Comparison of ENCODE assay signal across 23 cellular contexts in the genomic region with DNA sequence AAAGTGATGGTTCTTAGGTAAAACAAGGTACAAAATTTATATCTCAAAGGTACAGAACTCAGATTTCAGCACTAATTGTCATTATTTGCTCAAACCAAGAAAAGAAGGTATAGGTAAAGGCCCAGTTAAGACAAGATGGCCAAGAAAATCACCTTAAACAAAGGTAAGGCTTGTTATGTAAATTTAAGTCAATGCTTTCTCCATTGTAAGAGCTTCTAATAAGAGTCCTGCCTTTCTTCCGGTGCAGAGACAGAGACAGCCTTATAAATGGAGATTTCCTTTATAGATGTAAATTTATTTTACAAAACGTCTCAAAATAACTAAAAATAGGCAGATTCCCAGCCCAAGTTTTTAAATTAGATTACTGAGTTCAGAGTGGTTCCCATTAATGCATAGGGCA.
DNase-seq lines count a peak whose midpoint lies in the region; ATAC-seq, FAIRE-seq and TF ChIP-seq lines count a peak whose summit lies in the region.
"Had no signal": no experiment of that assay in that cellular context is flagged by ENCODE, and none has a peak within 500 bp of the region (broad histone marks: within the 10 kb centered on the region; RNA-seq: fewer than 3 reads in every experiment).

No MANE protein-coding gene starts in this region.

- TF ChIP-seq RAD21 in H1 (IDR thresholded peaks at IDR 0.05 in 1 of 2, conservative IDR thresholded peaks at IDR 0.05 in 1 of 2; ENCODE audit: low read depth in 2 of 2, low read length in 2 of 2): no peak

- H3K79me2 ChIP-seq in GM23338 (replicated peaks; ENCODE audit: insufficient read depth) (no peaks in the 10 kb centered on the region; the same call in 1 of the 2 replicates), H1 (ENCODE audit: control insufficient read depth in 1 of 2, insufficient read depth in 2 of 2, low read length in 2 of 2) (no peaks in the 10 kb centered on the region; a peak in 1 of 4 replicates)

- peaks cover 31% of the 10 kb centered on the region for H3K36me3 Mint-ChIP-seq in GM23338 (ENCODE audit: low read depth)
- H3K36me3 Mint-ChIP-seq: IgD-negative memory B cell had no signal

- POLR2A ChIA-PET in H1 (lab: Charles Lee; ENCODE audit: partially characterized antibody): no interaction called here

- no peak overlapping the region for H2BK20ac ChIP-seq in H1 (ENCODE audit: low read length)

- H3K4ac ChIP-seq in H1 (replicated peaks; ENCODE audit: insufficient read length, low read depth, low read length): no peak overlapping the region

- CTCF ChIA-PET in H1 (lab: Charles Lee; ENCODE audit: partially characterized antibody): no interaction called here

- no peak overlapping the region for H4K8ac ChIP-seq in H1 (ENCODE audit: extremely low read depth, insufficient read depth, low read length)

- H3K4me3 ChIP-seq in GM23338: no peak overlapping the region
- no peak overlapping the region for H3K4me3 ChIP-seq in HUES64 (ENCODE audit: low read length)
- H3K4me3 ChIP-seq in H1 (ENCODE audit: extremely low read depth in 1 of 4, insufficient read depth in 2 of 4, low read depth in 3 of 4, low read length in 4 of 4): peak overlapping the region in 1 of 4 experiments; percentile 24; a peak in 1 of 8 replicates
- H3K4me3 ChIP-seq: A549, HAP-1 had no signal

- H3K4me1 Mint-ChIP-seq in GM23338: peaks cover 18% of the 10 kb centered on the region
- H3K4me1 Mint-ChIP-seq: IgD-negative memory B cell had no signal

- H3K27me3 ChIP-seq in GM23338 (ENCODE audit: insufficient read depth): no peaks in the 10 kb centered on the region
- H3K27me3 ChIP-seq in HUES64 (ENCODE audit: insufficient read depth, low read length): no peaks in the 10 kb centered on the region
- H3K27me3 ChIP-seq in H1 (replicated peaks in 1 of 4; ENCODE audit: control insufficient read depth in 3 of 4, extremely low read depth in 1 of 4, insufficient read depth in 3 of 4, low read length in 3 of 4): no peaks in the 10 kb centered on the region

- peak; percentile 84 for ATAC-seq in GM23338
- ATAC-seq: A549, HepG2 had no signal

- no peak overlapping the region for H4K91ac ChIP-seq in H1 (replicated peaks; ENCODE audit: insufficient read length, low read length)

- TF ChIP-seq POLR2A in H1 (IDR thresholded peaks at IDR 0.05; ENCODE audit: control extremely low read depth in 1 of 2, low read depth in 2 of 2, low read length in 2 of 2): no peak

- DNase-seq in GM23338 (ENCODE audit: low spot score) (peak; percentile 48), H1 (ENCODE audit: low read depth in 1 of 2, low spot score in 2 of 2) (no peak), iPS-NIHi11 (ENCODE audit: low spot score) (peak; percentile 6), NCI-H1105 treated with DMSO at 0.1 percent for 48 hours (lab: John Stamatoyannopoulos, UW) (no peak), SIG-M5 (lab: John Stamatoyannopoulos, UW) (no peak)
- DNase-seq in effector CD4-positive, alpha-beta T cell: no peak
- DNase-seq: AML-193; Caco-2; CD4-positive, alpha-beta T cell; DMS79; GDM1; GOT3; KBM-7 had no signal

- H3K9ac ChIP-seq in HUES64 (ENCODE audit: low read depth, low read length) (no peak overlapping the region), H1 (replicated peaks in 1 of 4; ENCODE audit: extremely low read depth in 1 of 4, low read depth in 3 of 4, low read length in 3 of 4) (no peak overlapping the region)

- H3K14ac ChIP-seq in H1 (ENCODE audit: insufficient read length): no peak overlapping the region

- H3K4me3 Mint-ChIP-seq in GM23338: no peak overlapping the region
- H3K4me3 Mint-ChIP-seq: CD4-positive, alpha-beta T cell; IgD-negative memory B cell had no signal

- H3K27ac Mint-ChIP-seq in GM23338: peak overlapping the region; percentile 79; the same call in 1 of the 2 replicates
- H3K27ac Mint-ChIP-seq: CD4-positive, alpha-beta T cell; IgD-negative memory B cell had no signal

- H3K79me1 ChIP-seq in H1 (ENCODE audit: low read depth, low read length): no peaks in the 10 kb centered on the region

- H3K9me2 ChIP-seq in GM23338 (ENCODE audit: insufficient read depth): no peaks in the 10 kb centered on the region; the same call in 1 of the 2 replicates

- FAIRE-seq in H1 (lab: Jason Lieb, UNC): no peak
- FAIRE-seq: D721Med, GM12892, GM18507, HepG2 had no signal

- peaks cover 3% of the 10 kb centered on the region for H3K27me3 Mint-ChIP-seq in GM23338 (ENCODE audit: insufficient read depth, low read depth, poor library complexity)
- H3K27me3 Mint-ChIP-seq: CD4-positive, alpha-beta T cell; IgD-negative memory B cell had no signal

- no peaks in the 10 kb centered on the region for H4K20me1 ChIP-seq in GM23338 (replicated peaks; ENCODE audit: insufficient read depth)
- no peaks in the 10 kb centered on the region for H4K20me1 ChIP-seq in H1 (replicated peaks in 1 of 2; ENCODE audit: control insufficient read depth in 1 of 2, insufficient read depth in 2 of 2, low read length in 2 of 2)

- H3K9me3 ChIP-seq in HUES64 (ENCODE audit: insufficient read depth, low read depth, low read length): no peaks in the 10 kb centered on the region
- H3K9me3 ChIP-seq in H1 (ENCODE audit: insufficient read depth in 2 of 2, low read depth in 1 of 2, low read length in 1 of 2): no peaks in the 10 kb centered on the region; a peak in 1 of 4 replicates
- H3K9me3 ChIP-seq: A549, Caco-2, HAP-1 had no signal

- H3K23me2 ChIP-seq in H1 (ENCODE audit: low read depth, low read length): no peaks in the 10 kb centered on the region

- H3K18ac ChIP-seq in H1 (ENCODE audit: extremely low read depth, low read length): no peak overlapping the region; the same call in 1 of the 2 replicates

- H2BK15ac ChIP-seq in H1 (ENCODE audit: low read length): no peak overlapping the region

- peaks cover 16% of the 10 kb centered on the region for H3K9me3 Mint-ChIP-seq in GM23338
- H3K9me3 Mint-ChIP-seq: CD4-positive, alpha-beta T cell had no signal

- no CpG with 5 or more reads among the region's 2 CpGs for WGBS in HUES64
- WGBS in H1 (ENCODE audit: extremely low coverage in 1 of 2, insufficient coverage in 1 of 2, insufficient read length in 1 of 2, insufficient replicate concordance in 2 of 2, low coverage in 1 of 2, low lambda C conversion rate in 2 of 2, missing lambda C conversion rate in 1 of 2), 2 experiments: 8% methylated on average over 2 of the region's 2 CpGs; no CpG with 5 or more reads in 1 of the 2 experiments

- no peak overlapping the region for H3K56ac ChIP-seq in H1 (replicated peaks; ENCODE audit: insufficient read length, low read depth, low read length)

- no peak for TF ChIP-seq EP300 in H1 (IDR thresholded peaks at IDR 0.05; ENCODE audit: borderline replicate concordance in 1 of 2, low read depth in 2 of 2, low read length in 2 of 2)

- TF ChIP-seq CTCF in GM23338 (conservative IDR thresholded peaks at IDR 0.05; ENCODE audit: low read depth in 2 of 2) (no peak), H1 (IDR thresholded peaks at IDR 0.05; ENCODE audit: control extremely low read depth in 1 of 3, insufficient read depth in 1 of 3, low read depth in 1 of 3, low read length in 3 of 3) (no peak)

- H2AK5ac ChIP-seq in H1 (ENCODE audit: low read depth, low read length): no peak overlapping the region

- no peaks in the 10 kb centered on the region for H3K36me3 ChIP-seq in GM23338 (ENCODE audit: insufficient read depth)
- no peaks in the 10 kb centered on the region for H3K36me3 ChIP-seq in HUES64 (ENCODE audit: insufficient read depth, low read length)
- no peaks in the 10 kb centered on the region for H3K36me3 ChIP-seq in H1 (ENCODE audit: control insufficient read depth in 2 of 4, insufficient read depth in 4 of 4, low read length in 3 of 4)
- H3K36me3 ChIP-seq: HAP-1 had no signal

- H3K4me1 ChIP-seq in GM23338 (ENCODE audit: insufficient read depth) (peaks cover 10% of the 10 kb centered on the region; the same call in 1 of the 2 replicates), HUES64 (ENCODE audit: insufficient read depth, low read length) (peaks cover 5% of the 10 kb centered on the region; the same call in 1 of the 2 replicates), H1 (replicated peaks in 1 of 4; ENCODE audit: control insufficient read depth in 3 of 4, insufficient read depth in 4 of 4, low read length in 3 of 4) (peaks cover 0 to 3% (median under 1%) of the 10 kb centered on the region in 4 experiments; a peak in 2 of 7 replicates)
- H3K4me1 ChIP-seq: A549, Caco-2 had no signal

- 0 out of 2 replicates have a peak overlapping the region, but pooled peaks have one; percentile 60 for H2BK5ac ChIP-seq in H1 (ENCODE audit: low read depth, low read length)

- H2AFZ ChIP-seq in GM23338: no peak overlapping the region
- no peak overlapping the region for H2AFZ ChIP-seq in H1 (ENCODE audit: low read length)

- no peak overlapping the region for H2BK12ac ChIP-seq in H1 (ENCODE audit: low read depth, low read length)

- H3K27ac ChIP-seq in GM23338 (ENCODE audit: low read depth) (peak overlapping the region; percentile 91), HUES64 (ENCODE audit: low read depth, low read length) (peak overlapping the region; percentile 93), H1 (ENCODE audit: low read depth, low read length) (no peak overlapping the region)
- H3K27ac ChIP-seq: 22Rv1, A549, C4-2B had no signal

- no peak overlapping the region for H3K23ac ChIP-seq in H1 (ENCODE audit: insufficient read length)

- H2BK120ac ChIP-seq in H1 (replicated peaks; ENCODE audit: low read depth, low read length): no peak overlapping the region

- H4K5ac ChIP-seq in H1 (ENCODE audit: insufficient read length, low read depth, low read length): no peak overlapping the region

- peak overlapping the region; percentile 29 for H3K4me2 ChIP-seq in GM23338
- H3K4me2 ChIP-seq in H1 (ENCODE audit: insufficient read depth in 1 of 2, low read depth in 2 of 2, low read length in 2 of 2): peak overlapping the region; percentile 21 to 45; a peak in 2 of 4 replicates
- H3K4me2 ChIP-seq: A549 had no signal

- no peaks in the 10 kb centered on the region for H3F3A ChIP-seq in GM23338 (replicated peaks; ENCODE audit: low read depth)

TF ChIP-seq in GM23338, 12 proteins besides CTCF, POLR2A, EP300 and RAD21 (continues in another document):
- TF ChIP-seq STAT1 (IDR thresholded peaks at IDR 0.05; ENCODE audit: unreplicated experiment): no peak

Comparison
In these comparisons a context has a peak if more than half of its experiments do, and no peak if none do; other contexts are left out.
1. DNase-seq: peak in GM23338 (single experiment) and iPS-NIHi11 (single experiment); none in H1 (0 of 2), effector CD4-positive, alpha-beta T cell (single experiment), NCI-H1105 treated with DMSO at 0.1 percent for 48 hours (single experiment) and SIG-M5 (single experiment).